10 cellular contexts compared by ENCODE assay signal in genomic region chr2:189613650-189614420, GRCh38. TPM values are rescaled to one million over a fixed set of nuclear protein-coding genes. Genes with fewer than 3 reads are reported as not detected.
DNase-seq lines count a peak whose midpoint lies in the region; ATAC-seq, FAIRE-seq and TF ChIP-seq lines count a peak whose summit lies in the region.
"Had no signal": no experiment of that assay in that cellular context is flagged by ENCODE, and none has a peak within 500 bp of the region (broad histone marks: within the 10 kb centered on the region; RNA-seq: fewer than 3 reads in every experiment).

No MANE protein-coding gene starts in this region.

- H3K27me3 ChIP-seq in bronchial epithelial cell (ENCODE audit: control insufficient read depth, insufficient read depth, low read length) = no peaks in the 10 kb centered on the region
- no peaks in the 10 kb centered on the region for H3K27me3 ChIP-seq in left lung
- H3K27me3 ChIP-seq in upper lobe of left lung = no peaks in the 10 kb centered on the region

- TF ChIP-seq CTCF in bronchial epithelial cell (IDR thresholded peaks at IDR 0.05; ENCODE audit: insufficient read depth, low read length, severe bottlenecking) (no peak), left lung (IDR thresholded peaks at IDR 0.05) (no peak), upper lobe of left lung (IDR thresholded peaks at IDR 0.05) (no peak)

- H3K4me3 ChIP-seq in bronchial epithelial cell (ENCODE audit: low read depth, low read length) = no peak overlapping the region
- H3K4me3 ChIP-seq in left lung = peak overlapping the region in 1 of 2 donors; percentile 7
- peak overlapping the region in 2 of 4 donors; percentile 18 to 28 for H3K4me3 ChIP-seq in upper lobe of left lung

- H3K36me3 ChIP-seq in bronchial epithelial cell (ENCODE audit: control insufficient read depth, insufficient read depth, low read length) (no peaks in the 10 kb centered on the region), left lung (no peaks in the 10 kb centered on the region), upper lobe of left lung (no peaks in the 10 kb centered on the region)

- DNase-seq in M059J (ENCODE audit: low read depth) = peak; percentile 33
- DNase-seq in bronchial epithelial cell (ENCODE audit: low read depth) = peak; percentile 86
- no peak for DNase-seq in left lung
- no peak for DNase-seq in upper lobe of left lung
- DNase-seq in NCI-H774 (lab: John Stamatoyannopoulos, UW) = no peak
- DNase-seq: effector memory CD4-positive, alpha-beta T cell; KBM-7; naive thymus-derived CD8-positive, alpha-beta T cell had no signal

- H3K9me3 ChIP-seq in left lung (no peaks in the 10 kb centered on the region), upper lobe of left lung (no peaks in the 10 kb centered on the region)

- TF ChIP-seq EP300 in upper lobe of left lung (IDR thresholded peaks at IDR 0.05) = no peak

- TF ChIP-seq POLR2A in upper lobe of left lung (IDR thresholded peaks at IDR 0.05) = no peak

- H3K27ac ChIP-seq in left lung (peak overlapping the region; percentile 71 to 75), upper lobe of left lung (peak overlapping the region; percentile 52 to 83 (median 66))

- FAIRE-seq in bronchial epithelial cell (lab: Jason Lieb, UNC) = no peak

- ATAC-seq in left lung (peak; percentile 67), upper lobe of left lung (ENCODE audit: low FRiP score in 2 of 2) (peak; percentile 57 to 81), GM21447 (IDR thresholded peaks at IDR 0.05; ENCODE audit: unreplicated experiment) (no peak), GM19397 (IDR thresholded peaks at IDR 0.05; ENCODE audit: unreplicated experiment) (no peak)
- ATAC-seq: naive thymus-derived CD8-positive, alpha-beta T cell had no signal

- H3K4me1 ChIP-seq in left lung = peaks cover 13 to 26% of the 10 kb centered on the region in 2 donors
- peaks cover 17 to 42% (median 23%) of the 10 kb centered on the region in 4 donors for H3K4me1 ChIP-seq in upper lobe of left lung

- 32 to 34% methylated on average over 2 of the region's 2 CpGs for WGBS in upper lobe of left lung, 2 donors

- intact Hi-C loops in left lung (cut with DNase I) = no loop called here

RNA-seq across cellular contexts. Expression of gene SLC40A1, which starts 33.2 kb away (rescaled TPM):
- total RNA-seq in M059J (2014; rRNA removed; shearing (Covaris generic)) = 0.39 and 0.76 TPM in 2 replicates
- 1.0 and 1.1 TPM in 2 replicates for total RNA-seq in bronchial epithelial cell
- 100 to 1,000 TPM; 104 to 153 TPM for total RNA-seq in left lung
- total RNA-seq in upper lobe of left lung = 100 to 1,000 TPM in 5 of 6 donors, 10 to 100 TPM in 1; 67.4 to 154 (median 131) TPM

RNA-seq across cellular contexts. Expression of gene ASNSD1, which starts 47.4 kb away (rescaled TPM):
- total RNA-seq in M059J (2014; rRNA removed; shearing (Covaris generic)) = 30.1 and 48.1 TPM in 2 replicates
- total RNA-seq in bronchial epithelial cell (30.3 and 36.6 TPM in 2 replicates), left lung (10 to 100 TPM; 34.1 to 37.0 TPM), upper lobe of left lung (10 to 100 TPM; 29.5 to 49.6 (median 34.3) TPM)

Comparison
In these comparisons a context has a peak if more than half of its experiments do, and no peak if none do; other contexts are left out.
1. DNase-seq: peak in M059J (single experiment) and bronchial epithelial cell (single experiment); none in left lung (0 of 2), upper lobe of left lung (0 of 2) and NCI-H774 (single experiment).
2. ATAC-seq: peak in left lung (single experiment) and upper lobe of left lung (2 of 2); none in GM21447 (single experiment) and GM19397 (single experiment).
3. RNA of gene SLC40A1, which starts 33.2 kb away (total RNA-seq): 104 to 153 TPM in left lung and 67.4 to 154 TPM in upper lobe of left lung; 1.0 to 1.1 TPM in bronchial epithelial cell and 0.39 to 0.76 TPM in M059J; every median in the first group is over 10 times any median in the second.